15 cellular contexts compared by ENCODE assay signal in the genomic region with DNA sequence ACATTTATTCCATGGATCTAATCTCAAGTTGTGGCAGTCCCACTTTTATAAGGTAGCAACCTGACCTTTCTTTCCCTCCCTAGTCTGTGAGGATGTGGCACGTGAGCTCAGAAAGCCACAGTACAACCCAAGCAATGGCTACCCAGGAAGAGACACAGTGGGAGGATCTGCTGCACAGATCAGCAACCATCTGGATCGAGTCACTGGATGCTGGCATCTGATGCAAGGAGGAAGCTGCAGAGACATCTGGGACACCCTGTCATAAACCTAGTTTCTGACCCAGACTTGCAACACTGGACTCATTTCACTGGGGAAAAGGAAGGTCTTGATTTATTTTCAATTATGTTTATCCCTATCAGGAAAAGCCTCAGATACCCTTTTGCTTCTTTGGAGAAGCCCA.
DNase-seq lines count a peak whose midpoint lies in the region; ATAC-seq and TF ChIP-seq lines count a peak whose summit lies in the region.
"Had no signal": no experiment of that assay in that cellular context is flagged by ENCODE, and none has a peak within 500 bp of the region (broad histone marks: within the 10 kb centered on the region; RNA-seq: fewer than 3 reads in every experiment).

No MANE protein-coding gene starts in this region.

- no peak overlapping the region for H3K27ac ChIP-seq in substantia nigra (ENCODE audit: low read depth, low read length, poor library complexity, severe bottlenecking)

- no peak overlapping the region for H3K4me3 ChIP-seq in epithelial cell of esophagus (ENCODE audit: low read length)

- no peak for TF ChIP-seq CTCF in epithelial cell of esophagus (IDR thresholded peaks at IDR 0.05; ENCODE audit: insufficient read depth, low read depth, low read length, missing control alignments)

- DNase-seq in AG20443 (ENCODE audit: low spot score) (peak; percentile 63), M059J (ENCODE audit: low read depth) (peak; percentile 3), epithelial cell of esophagus (ENCODE audit: low read depth) (peak; percentile 18), pons (ENCODE audit: low spot score) (peak; percentile 18), substantia nigra (lab: John Stamatoyannopoulos, UW) (no peak), NAMALWA (ENCODE audit: low spot score) (no peak), hippocampal formation (lab: John Stamatoyannopoulos, UW) (no peak)
- DNase-seq: activated CD4-positive, CD25-positive, alpha-beta regulatory T cell; activated T-cell treated with anti-CD3 and anti-CD28 coated beads, Interleukin-2, amount 50 U/mL, for 48 hours; C1 segment of cervical spinal cord; NCI-H1105; NCI-H524 treated with DMSO at 0.1 percent for 48 hours; SHP77 had no signal

- no peak for ATAC-seq in esophagus mucosa
- ATAC-seq: natural killer cell treated with Interleukin-12 subunit alpha and Interleukin-12 subunit beta and Interleukin-15 and Interleukin-18, amount 100 ng/mL, for 72 hours had no signal

Comparison
In these comparisons a context has a peak if more than half of its experiments do, and no peak if none do; other contexts are left out.
1. DNase-seq: peak in AG20443 (single experiment), M059J (single experiment), epithelial cell of esophagus (single experiment) and pons (single experiment); none in substantia nigra (0 of 49), NAMALWA (single experiment) and hippocampal formation (0 of 2).